Comparison of ENCODE assay signal across 8 cellular contexts in genomic region chr12:12714276-12715001, GRCh38. TPM values are rescaled to one million over a fixed set of nuclear protein-coding genes. Genes with fewer than 3 reads are reported as not detected.
DNase-seq lines count a peak whose midpoint lies in the region; ATAC-seq and TF ChIP-seq lines count a peak whose summit lies in the region.

No MANE protein-coding gene starts in this region.

- no peak for ATAC-seq in heart right ventricle
- ATAC-seq in HG03521 (IDR thresholded peaks at IDR 0.05; ENCODE audit: unreplicated experiment), result no peak
- ATAC-seq in GM19035 (IDR thresholded peaks at IDR 0.05; ENCODE audit: unreplicated experiment), result no peak

- TF ChIP-seq CTCF in heart right ventricle (IDR thresholded peaks at IDR 0.05) (peak in 6 of 9 donors; percentile 12 to 57 (median 44)), sigmoid colon (IDR thresholded peaks at IDR 0.05) (peak in 3 of 4 experiments; percentile 17 to 34 (median 18))

- intact Hi-C loops in heart right ventricle (cut with DNase I), result loop anchor here in 5 of 10 donors (1.0 to 5.0 kb wide), 5 partner anchors 18 to 152 kb away; partner anchors contain the start of genes APOLD1 (in 2 of the 5), DUSP16 (in 2 of the 5), CREBL2 (in 1 of the 5) and GPR19 (in 1 of the 5)
- intact Hi-C loops in sigmoid colon (cut with DNase I), result loop anchor here (5.0 to 10.0 kb wide), 6 partner anchors 102 to 1160 kb away; partner anchors contain the start of genes BORCS5, CREBL2, DUSP16 and ETV6

- H3K36me3 ChIP-seq in heart right ventricle (peaks cover 0 to 8% (median 0%) of the 10 kb centered on the region in 9 donors), sigmoid colon (peaks cover 0 to 5% (median 0%) of the 10 kb centered on the region in 4 donors)

- H3K27ac ChIP-seq in heart right ventricle (peak overlapping the region; percentile 99 to 100 (median 100)), sigmoid colon (peak overlapping the region; percentile 98 to 100 (median 99))

- WGBS in heart right ventricle, 2 donors, result 6 to 11% methylated on average over 23 of the region's 23 CpGs
- WGBS in sigmoid colon, 2 donors, result 2 to 7% methylated on average over 23 of the region's 23 CpGs

- peak in 1 of 2 donors; percentile 59 for TF ChIP-seq POLR2A in sigmoid colon (IDR thresholded peaks at IDR 0.05)

- H3K4me1 ChIP-seq in heart right ventricle (peaks cover 12 to 42% (median 35%) of the 10 kb centered on the region in 9 donors), sigmoid colon (peaks cover 0 to 36% (median 34%) of the 10 kb centered on the region in 4 donors)

- peak overlapping the region; percentile 4 to 90 (median 48) for H3K4me3 ChIP-seq in heart right ventricle
- H3K4me3 ChIP-seq in sigmoid colon, result peak overlapping the region; percentile 12 to 44 (median 38)

- H3K9me3 ChIP-seq in heart right ventricle, result no peaks in the 10 kb centered on the region
- H3K9me3 ChIP-seq in sigmoid colon, result no peaks in the 10 kb centered on the region

- no peak for TF ChIP-seq EP300 in sigmoid colon (IDR thresholded peaks at IDR 0.05)

- H3K27me3 ChIP-seq in heart right ventricle (no peaks in the 10 kb centered on the region), sigmoid colon (no peaks in the 10 kb centered on the region)

- peak; percentile 83 for DNase-seq in DMS53 treated with DMSO at 0.1 percent for 48 hours (lab: John Stamatoyannopoulos, UW; ENCODE audit: unreplicated experiment)
- DNase-seq in H4 (ENCODE audit: low spot score), result peak; percentile 55
- DNase-seq in NCI-H526 treated with DMSO at 0.1 percent for 48 hours (lab: John Stamatoyannopoulos, UW), result peak; percentile 59
- peak; percentile 9 for DNase-seq in activated gamma-delta T cell (lab: John Stamatoyannopoulos, UW)
- DNase-seq in heart right ventricle, result peak in 1 of 2 donors; percentile 34
- DNase-seq in sigmoid colon, result no peak

RNA-seq across cellular contexts. Expression of gene CDKN1B, which starts 2.7 kb away (rescaled TPM):
- 22.8 and 27.3 TPM in 2 replicates for total RNA-seq in H4 (2014; rRNA removed; shearing (Covaris generic))
- total RNA-seq in heart right ventricle (10 to 100 TPM; 26.3 to 56.2 (median 39.2) TPM), sigmoid colon (100 to 1,000 TPM in 1 of 4 donors, 10 to 100 TPM in 3; 52.5 to 106 (median 81.3) TPM)
- polyA plus RNA-seq in heart right ventricle (10 to 100 TPM; 20.8 to 21.7 TPM), sigmoid colon (10 to 100 TPM; 36.8 to 47.1 (median 43.8) TPM)

RNA-seq across cellular contexts. Expression of gene GPR19, which starts 18.5 kb away (rescaled TPM):
- total RNA-seq in H4 (2014; rRNA removed; shearing (Covaris generic)), result 0.88 and 3.9 TPM in 2 replicates
- total RNA-seq in heart right ventricle (under 1 TPM in 1 of 10 donors, not detected in 9; 0.56 TPM), sigmoid colon (under 1 TPM in 1 of 4 donors, not detected in 3; 0.36 TPM)
- polyA plus RNA-seq in heart right ventricle (under 1 TPM; 0.09 to 0.15 TPM), sigmoid colon (under 1 TPM in 1 of 3 donors, not detected in 2; 0.98 TPM)
